ENCODE assay signal across 13 cellular contexts in genomic region chr21:25560151-25560783, GRCh38. TPM values are rescaled to one million over a fixed set of nuclear protein-coding genes. Genes with fewer than 3 reads are reported as not detected.
DNase-seq lines count a peak whose midpoint lies in the region; ATAC-seq, FAIRE-seq and TF ChIP-seq lines count a peak whose summit lies in the region.
"Had no signal": no experiment of that assay in that cellular context is flagged by ENCODE, and none has a peak within 500 bp of the region (broad histone marks: within the 10 kb centered on the region; RNA-seq: fewer than 3 reads in every experiment).

No MANE protein-coding gene starts in this region.

- H3K4me1 Mint-ChIP-seq in activated CD4-positive, alpha-beta memory T cell treated with anti-CD3 and anti-CD28 coated beads, Interleukin-2, amount 10 ng/mL, durations not matched to agents 7 days and 5 days, result peaks cover 61% of the 10 kb centered on the region
- H3K4me1 Mint-ChIP-seq in naive thymus-derived CD4-positive, alpha-beta T cell, result peaks cover 27 to 55% (median 47%) of the 10 kb centered on the region in 7 donors

- POLR2A ChIA-PET in activated CD4-positive, alpha-beta memory T cell treated with anti-CD3 and anti-CD28 coated beads, Interleukin-2, amount 10 ng/mL, durations not matched to agents 7 days and 5 days (lab: Charles Lee), result interaction anchor here (0.6 to 7.0 kb wide), 5 partner anchors 10 to 140 kb away, joined by 3 to 112 read pairs (median 20); no protein-coding TSS in a partner anchor
- POLR2A ChIA-PET in naive thymus-derived CD4-positive, alpha-beta T cell (lab: Charles Lee), result no interaction called here

- CTCF ChIA-PET in activated CD4-positive, alpha-beta memory T cell treated with anti-CD3 and anti-CD28 coated beads, Interleukin-2, amount 10 ng/mL, durations not matched to agents 7 days and 5 days (lab: Charles Lee), result no interaction called here
- CTCF ChIA-PET in naive thymus-derived CD4-positive, alpha-beta T cell (lab: Charles Lee), result interaction anchor here (0.6 to 1.4 kb wide), 2 partner anchors 52 to 563 kb away, joined by 3 read pairs; no protein-coding TSS in a partner anchor

- DNase-seq in GM19239 (ENCODE audit: insufficient read length, low spot score) (no peak), AG08396 (ENCODE audit: low spot score) (no peak), cerebellar cortex (ENCODE audit: low spot score) (no peak)
- DNase-seq in activated CD4-positive, alpha-beta memory T cell treated with anti-CD3 and anti-CD28 coated beads, Interleukin-2, amount 10 ng/mL, durations not matched to agents 7 days and 5 days, result no peak
- no peak for DNase-seq in naive thymus-derived CD4-positive, alpha-beta T cell
- DNase-seq: DMS79 treated with DMSO at 0.1 percent for 48 hours, NCI-H446 treated with DMSO at 0.1 percent for 48 hours, SJCRH30 had no signal

- peaks cover 20% of the 10 kb centered on the region for H3K36me3 ChIP-seq in DOHH2 (ENCODE audit: control insufficient read depth, low read length)
- no peaks in the 10 kb centered on the region for H3K36me3 ChIP-seq in naive thymus-derived CD4-positive, alpha-beta T cell (ENCODE audit: control insufficient read depth in 2 of 3, insufficient read depth in 3 of 3, low read length in 3 of 3)

- peak overlapping the region; percentile 84 for H3K4me3 ChIP-seq in DOHH2 (ENCODE audit: low read length)
- no peak overlapping the region for H3K4me3 ChIP-seq in naive thymus-derived CD4-positive, alpha-beta T cell (ENCODE audit: low read length)
- H3K4me3 ChIP-seq: SJCRH30 had no signal

- no peaks in the 10 kb centered on the region for H3K9me3 Mint-ChIP-seq in activated CD4-positive, alpha-beta memory T cell treated with anti-CD3 and anti-CD28 coated beads, Interleukin-2, amount 10 ng/mL, durations not matched to agents 7 days and 5 days
- no peaks in the 10 kb centered on the region for H3K9me3 Mint-ChIP-seq in naive thymus-derived CD4-positive, alpha-beta T cell

- intact Hi-C loops in naive thymus-derived CD4-positive, alpha-beta T cell (cut with micrococcal nuclease), result loop anchor here (5.0 kb wide), 3 partner anchors 53 to 173 kb away; no protein-coding TSS in a partner anchor

- H3K9me2 ChIP-seq in DOHH2 (replicated peaks; ENCODE audit: control insufficient read depth, low read length), result no peaks in the 10 kb centered on the region

- H3K36me3 Mint-ChIP-seq in activated CD4-positive, alpha-beta memory T cell treated with anti-CD3 and anti-CD28 coated beads, Interleukin-2, amount 10 ng/mL, durations not matched to agents 7 days and 5 days (ENCODE audit: low read depth), result peaks cover 30% of the 10 kb centered on the region
- H3K36me3 Mint-ChIP-seq in naive thymus-derived CD4-positive, alpha-beta T cell, result peaks cover 0 to 13% (median 0%) of the 10 kb centered on the region in 5 donors

- H3K27ac ChIP-seq in DOHH2 (ENCODE audit: low read depth, low read length), result no peak overlapping the region
- no peak overlapping the region for H3K27ac ChIP-seq in naive thymus-derived CD4-positive, alpha-beta T cell (ENCODE audit: low read depth, low read length)
- H3K27ac ChIP-seq: SJCRH30 had no signal

- no peak for ATAC-seq in naive thymus-derived CD4-positive, alpha-beta T cell
- no peak for ATAC-seq in GM19455 (IDR thresholded peaks at IDR 0.05; ENCODE audit: unreplicated experiment)

- FAIRE-seq in GM19239 (lab: Jason Lieb, UNC), result peak; percentile 69
- FAIRE-seq: bronchial epithelial cell, H1, urothelium cell line had no signal

- peaks cover 34% of the 10 kb centered on the region for H3K79me2 ChIP-seq in DOHH2 (ENCODE audit: control insufficient read depth, low read length)

- H3K4me2 ChIP-seq in DOHH2 (ENCODE audit: low read length), result peak overlapping the region; percentile 76

- H3K27me3 Mint-ChIP-seq in activated CD4-positive, alpha-beta memory T cell treated with anti-CD3 and anti-CD28 coated beads, Interleukin-2, amount 10 ng/mL, durations not matched to agents 7 days and 5 days, result no peaks in the 10 kb centered on the region
- no peaks in the 10 kb centered on the region for H3K27me3 Mint-ChIP-seq in naive thymus-derived CD4-positive, alpha-beta T cell

- H3F3A ChIP-seq in DOHH2 (ENCODE audit: control insufficient read depth, insufficient read depth), result no peaks in the 10 kb centered on the region; the same call in 1 of the 2 replicates

- H3K9me3 ChIP-seq in DOHH2 (ENCODE audit: control insufficient read depth, insufficient read depth, low read length), result no peaks in the 10 kb centered on the region
- H3K9me3 ChIP-seq in naive thymus-derived CD4-positive, alpha-beta T cell (ENCODE audit: control insufficient read depth in 2 of 3, low read length in 3 of 3), result no peaks in the 10 kb centered on the region
- H3K9me3 ChIP-seq: SJCRH30 had no signal

- no peaks in the 10 kb centered on the region for H4K20me1 ChIP-seq in DOHH2 (ENCODE audit: control insufficient read depth, insufficient read depth, low read depth, low read length)

- peaks cover 42% of the 10 kb centered on the region for H3K4me1 ChIP-seq in DOHH2 (ENCODE audit: control insufficient read depth, low read length)
- peaks cover 11 to 29% of the 10 kb centered on the region in 2 donors for H3K4me1 ChIP-seq in naive thymus-derived CD4-positive, alpha-beta T cell (ENCODE audit: control insufficient read depth in 2 of 2, insufficient read depth in 2 of 2, low read length in 2 of 2)
- H3K4me1 ChIP-seq: SJCRH30 had no signal

- H3K4me3 Mint-ChIP-seq in activated CD4-positive, alpha-beta memory T cell treated with anti-CD3 and anti-CD28 coated beads, Interleukin-2, amount 10 ng/mL, durations not matched to agents 7 days and 5 days, result peak overlapping the region; percentile 18
- H3K4me3 Mint-ChIP-seq in naive thymus-derived CD4-positive, alpha-beta T cell, result peak overlapping the region in 6 of 10 donors; percentile 25 to 96 (median 92)

- no peak for TF ChIP-seq CTCF in DOHH2 (IDR thresholded peaks at IDR 0.05; ENCODE audit: low read depth, low read length, poor library complexity, severe bottlenecking)

- H3K27ac Mint-ChIP-seq in activated CD4-positive, alpha-beta memory T cell treated with anti-CD3 and anti-CD28 coated beads, Interleukin-2, amount 10 ng/mL, durations not matched to agents 7 days and 5 days, result peak overlapping the region; percentile 96
- peak overlapping the region in 2 of 9 donors; percentile 92 to 96 for H3K27ac Mint-ChIP-seq in naive thymus-derived CD4-positive, alpha-beta T cell

- no peaks in the 10 kb centered on the region for H3K27me3 ChIP-seq in DOHH2 (ENCODE audit: control insufficient read depth, low read length)
- no peaks in the 10 kb centered on the region for H3K27me3 ChIP-seq in naive thymus-derived CD4-positive, alpha-beta T cell (ENCODE audit: control insufficient read depth in 2 of 2, insufficient read depth in 2 of 2, low read length in 2 of 2)
- H3K27me3 ChIP-seq: SJCRH30 had no signal

RNA-seq across cellular contexts. Expression of gene MRPL39, which starts 47.0 kb away (rescaled TPM):
- total RNA-seq in activated CD4-positive, alpha-beta memory T cell treated with anti-CD3 and anti-CD28 coated beads, Interleukin-2, amount 10 ng/mL, durations not matched to agents 7 days and 5 days, result 10 to 100 TPM; 36.5 to 37.8 TPM
- total RNA-seq in naive thymus-derived CD4-positive, alpha-beta T cell, result 10 to 100 TPM in 3 of 5 experiments, 1 to 10 TPM in 2; 7.6 to 35.7 (median 19.5) TPM
- 10 to 100 TPM; 46.4 to 53.6 TPM for polyA plus RNA-seq in naive thymus-derived CD4-positive, alpha-beta T cell
